Comparison of ENCODE assay signal across 27 cellular contexts in genomic region chr9:132846918-132847515, GRCh38. TPM values are rescaled to one million over a fixed set of nuclear protein-coding genes. Genes with fewer than 3 reads are reported as not detected.
"Had no signal": no experiment of that assay in that cellular context is flagged by ENCODE, and none has a peak within 500 bp of the region (broad histone marks: within the 10 kb centered on the region; RNA-seq: fewer than 3 reads in every experiment).

No MANE protein-coding gene starts in this region.

- H3K27me3 ChIP-seq: ascending aorta, MG63, Peyer's patch had no signal

- H3K27ac ChIP-seq: ascending aorta, Peyer's patch, SJSA1 had no signal

- H3K9me3 ChIP-seq: ascending aorta, MG63, Peyer's patch, SJSA1, SK-N-SH had no signal

- H3K36me3 ChIP-seq: ascending aorta, MG63, Peyer's patch, SJSA1 had no signal

- H3K4me2 ChIP-seq: SK-N-SH had no signal

- H3K4me1 ChIP-seq: ascending aorta, Peyer's patch, SJSA1 had no signal

- H3K9ac ChIP-seq: SK-N-SH had no signal

- H3K4me3 ChIP-seq: ascending aorta, MG63, Peyer's patch, SJSA1 had no signal

- FAIRE-seq: TTC549 had no signal

- DNase-seq: activated CD4-positive, alpha-beta T cell treated with anti-CD3 and anti-CD28 coated beads, Interleukin-2, amount 10 ng/mL, durations not matched to agents 24 days and 14 days; activated CD4-positive, alpha-beta T cell treated with anti-CD3 and anti-CD28 coated beads, Interleukin-2, amount 50 U/mL, for 48 hours; activated CD8-positive, alpha-beta T cell treated with anti-CD3 and anti-CD28 coated beads, Interleukin-2, amount 10 ng/mL, durations not matched to agents 7 days and 5 days; activated gamma-delta T cell; activated naive CD4-positive, alpha-beta T cell treated with Interleukin-2 at 50 U/mL for 16 hours; activated naive CD8-positive, alpha-beta T cell treated with anti-CD3 and anti-CD28 coated beads, Interleukin-2, amount 10 ng/mL, durations not matched to agents 7 days and 5 days; activated T-cell treated with anti-CD3 and anti-CD28 coated beads, Interleukin-2, amount 50 U/mL, for 24 hours; amygdala; Kasumi-1; MG63; NCI-H1048; NCI-H1105 treated with DMSO at 0.1 percent for 48 hours; NCI-H1436; NCI-H1694; NCI-H1930; NCI-H2081 treated with DMSO at 0.1 percent for 48 hours; NCI-H345; NCI-H524 treated with DMSO at 0.1 percent for 48 hours; PC-3; Peyer's patch; RPMI8226; SHP77 treated with DMSO at 0.1 percent for 48 hours; SK-N-SH had no signal

RNA-seq across cellular contexts. Expression of gene AK8, which starts 31.1 kb away (rescaled TPM):
- total RNA-seq: activated CD4-positive, alpha-beta T cell treated with anti-CD3 and anti-CD28 coated beads, Interleukin-2, amount 10 ng/mL, durations not matched to agents 24 days and 14 days; activated T-helper 2 cell treated with anti-CD3 and anti-CD28 coated beads, Interferon-gamma antibody, Interleukin-2, Interleukin-4, amounts not matched to agents 10 μg/mL and 5 μg/mL and 100 μg/mL, durations not matched to agents 14 hours and 24 hours and 36 hours; ascending aorta; Peyer's patch had no signal
